18 cellular contexts compared by ENCODE assay signal in genomic region chr17:5532581-5532980, GRCh38. TPM values are rescaled to one million over a fixed set of nuclear protein-coding genes. Genes with fewer than 3 reads are reported as not detected.
DNase-seq lines count a peak whose midpoint lies in the region; ATAC-seq lines count a peak whose summit lies in the region.
"Had no signal": no experiment of that assay in that cellular context is flagged by ENCODE, and none has a peak within 500 bp of the region (broad histone marks: within the 10 kb centered on the region; RNA-seq: fewer than 3 reads in every experiment).

No MANE protein-coding gene starts in this region.

- H3K4me3 ChIP-seq in effector memory CD4-positive, alpha-beta T cell (ENCODE audit: insufficient read depth, low read depth, low read length, poor library complexity, severe bottlenecking), result no peak overlapping the region
- H3K4me3 ChIP-seq: BLaER1, HAP-1 had no signal

- no peaks in the 10 kb centered on the region for H3K9me3 Mint-ChIP-seq in activated T-cell treated with anti-CD3 and anti-CD28 coated beads, Interleukin-2, amount 50 U/mL, for 24 hours
- H3K9me3 Mint-ChIP-seq in activated naive CD4-positive, alpha-beta T cell treated with anti-CD3 and anti-CD28 coated beads, Interleukin-2, amount 50 U/mL, for 72 hours, result no peaks in the 10 kb centered on the region
- no peaks in the 10 kb centered on the region for H3K9me3 Mint-ChIP-seq in activated naive CD4-positive, alpha-beta T cell treated with anti-CD3 and anti-CD28 coated beads, Interleukin-2, amount 10 ng/mL, durations not matched to agents 7 days and 5 days
- H3K9me3 Mint-ChIP-seq: CD8-positive, alpha-beta T cell had no signal

- no peak overlapping the region for H3K27ac ChIP-seq in effector memory CD4-positive, alpha-beta T cell (ENCODE audit: insufficient read depth, low read length, poor library complexity, severe bottlenecking)
- H3K27ac ChIP-seq: 22Rv1, BLaER1, C4-2B had no signal

- peaks cover 84% of the 10 kb centered on the region for H3K36me3 ChIP-seq in effector memory CD4-positive, alpha-beta T cell (ENCODE audit: control insufficient read depth, insufficient read depth, low read length)
- H3K36me3 ChIP-seq: HAP-1 had no signal

- peaks cover 86% of the 10 kb centered on the region for H3K36me3 Mint-ChIP-seq in activated T-cell treated with anti-CD3 and anti-CD28 coated beads, Interleukin-2, amount 50 U/mL, for 24 hours (ENCODE audit: low read depth)
- no peaks in the 10 kb centered on the region for H3K36me3 Mint-ChIP-seq in activated naive CD4-positive, alpha-beta T cell treated with anti-CD3 and anti-CD28 coated beads, Interleukin-2, amount 50 U/mL, for 72 hours
- peaks cover 51% of the 10 kb centered on the region for H3K36me3 Mint-ChIP-seq in activated naive CD4-positive, alpha-beta T cell treated with anti-CD3 and anti-CD28 coated beads, Interleukin-2, amount 10 ng/mL, durations not matched to agents 7 days and 5 days

- no peak for ATAC-seq in activated naive CD4-positive, alpha-beta T cell treated with anti-CD3 and anti-CD28 coated beads, Interleukin-2, amount 50 U/mL, for 72 hours
- ATAC-seq: CD8-positive, alpha-beta T cell had no signal

- no peaks in the 10 kb centered on the region for H3K27me3 ChIP-seq in effector memory CD4-positive, alpha-beta T cell (replicated peaks; ENCODE audit: control insufficient read depth, insufficient read depth, low read length, poor library complexity, severe bottlenecking)
- H3K27me3 ChIP-seq: BLaER1 had no signal

- no peak overlapping the region for H3K4me3 Mint-ChIP-seq in activated T-cell treated with anti-CD3 and anti-CD28 coated beads, Interleukin-2, amount 50 U/mL, for 24 hours
- H3K4me3 Mint-ChIP-seq in activated naive CD4-positive, alpha-beta T cell treated with anti-CD3 and anti-CD28 coated beads, Interleukin-2, amount 10 ng/mL, durations not matched to agents 7 days and 5 days, result no peak overlapping the region
- H3K4me3 Mint-ChIP-seq: B cell; CD4-positive, CD25-positive, alpha-beta regulatory T cell; CD8-positive, alpha-beta T cell had no signal

- H3K9me3 ChIP-seq in effector memory CD4-positive, alpha-beta T cell (ENCODE audit: control insufficient read depth, low read length), result no peaks in the 10 kb centered on the region
- H3K9me3 ChIP-seq: BLaER1, Caco-2, HAP-1 had no signal

- H3K4me1 ChIP-seq in effector memory CD4-positive, alpha-beta T cell (ENCODE audit: control insufficient read depth, insufficient read depth, low read length, poor library complexity, severe bottlenecking), result no peaks in the 10 kb centered on the region
- H3K4me1 ChIP-seq: Caco-2, HAP-1 had no signal

- H3K4me1 Mint-ChIP-seq in activated T-cell treated with anti-CD3 and anti-CD28 coated beads, Interleukin-2, amount 50 U/mL, for 24 hours (ENCODE audit: low read depth), result peaks cover 1% of the 10 kb centered on the region
- H3K4me1 Mint-ChIP-seq in activated naive CD4-positive, alpha-beta T cell treated with anti-CD3 and anti-CD28 coated beads, Interleukin-2, amount 10 ng/mL, durations not matched to agents 7 days and 5 days, result no peaks in the 10 kb centered on the region
- H3K4me1 Mint-ChIP-seq: B cell had no signal

- CTCF ChIA-PET in activated naive CD4-positive, alpha-beta T cell treated with anti-CD3 and anti-CD28 coated beads, Interleukin-2, amount 10 ng/mL, durations not matched to agents 7 days and 5 days (lab: Charles Lee), result no interaction called here

- no peaks in the 10 kb centered on the region for H3K27me3 Mint-ChIP-seq in activated T-cell treated with anti-CD3 and anti-CD28 coated beads, Interleukin-2, amount 50 U/mL, for 24 hours
- H3K27me3 Mint-ChIP-seq in activated naive CD4-positive, alpha-beta T cell treated with anti-CD3 and anti-CD28 coated beads, Interleukin-2, amount 10 ng/mL, durations not matched to agents 7 days and 5 days, result no peaks in the 10 kb centered on the region
- H3K27me3 Mint-ChIP-seq: B cell; CD4-positive, CD25-positive, alpha-beta regulatory T cell had no signal

- peak overlapping the region; percentile 54 for H3K27ac Mint-ChIP-seq in activated T-cell treated with anti-CD3 and anti-CD28 coated beads, Interleukin-2, amount 50 U/mL, for 24 hours
- peak overlapping the region; percentile 51 to 62 for H3K27ac Mint-ChIP-seq in activated naive CD4-positive, alpha-beta T cell treated with anti-CD3 and anti-CD28 coated beads, Interleukin-2, amount 50 U/mL, for 72 hours
- H3K27ac Mint-ChIP-seq in activated naive CD4-positive, alpha-beta T cell treated with anti-CD3 and anti-CD28 coated beads, Interleukin-2, amount 10 ng/mL, durations not matched to agents 7 days and 5 days, result no peak overlapping the region
- H3K27ac Mint-ChIP-seq: B cell; CD8-positive, alpha-beta T cell had no signal

- no peak for DNase-seq in activated T-cell treated with anti-CD3 and anti-CD28 coated beads, Interleukin-2, amount 50 U/mL, for 24 hours
- DNase-seq in activated T-cell treated with anti-CD3 and anti-CD28 coated beads, Interleukin-2, amount 50 U/mL, for 48 hours, result no peak
- no peak for DNase-seq in activated naive CD4-positive, alpha-beta T cell treated with anti-CD3 and anti-CD28 coated beads, Interleukin-2, amount 50 U/mL, for 72 hours (ENCODE audit: low spot score in 2 of 2)
- DNase-seq in activated naive CD4-positive, alpha-beta T cell treated with anti-CD3 and anti-CD28 coated beads, Interleukin-2, amount 10 ng/mL, durations not matched to agents 7 days and 5 days, result no peak
- DNase-seq in mesenteric fat pad (ENCODE audit: low spot score), result peak; percentile 57
- no peak for DNase-seq in NCI-H2171 (lab: John Stamatoyannopoulos, UW)
- DNase-seq in effector memory CD4-positive, alpha-beta T cell, result no peak
- DNase-seq: Caco-2; CD4-positive, CD25-positive, alpha-beta regulatory T cell; CD8-positive, alpha-beta T cell; DMS153; DND-41; GOT3 had no signal

RNA-seq across cellular contexts. Expression of gene MIS12, which starts 46.2 kb away (rescaled TPM):
- total RNA-seq in activated naive CD4-positive, alpha-beta T cell treated with anti-CD3 and anti-CD28 coated beads, Interleukin-2, amount 50 U/mL, for 72 hours, result 10 to 100 TPM; 26.4 to 46.6 TPM
- 12.9 TPM for total RNA-seq in mesenteric fat pad

RNA-seq across cellular contexts. Expression of gene DERL2, which starts 46.6 kb away (rescaled TPM):
- 10 to 100 TPM; 58.3 to 63.8 TPM for total RNA-seq in activated naive CD4-positive, alpha-beta T cell treated with anti-CD3 and anti-CD28 coated beads, Interleukin-2, amount 50 U/mL, for 72 hours
- 73.4 TPM for total RNA-seq in mesenteric fat pad

RNA-seq across cellular contexts. Expression of gene NLRP1, which starts 51.7 kb away (rescaled TPM):
- total RNA-seq in activated naive CD4-positive, alpha-beta T cell treated with anti-CD3 and anti-CD28 coated beads, Interleukin-2, amount 50 U/mL, for 72 hours, result 10 to 100 TPM; 47.0 to 55.1 TPM
- 23.8 TPM for total RNA-seq in mesenteric fat pad
